ENCODE assay signal across 33 cellular contexts in genomic region chr2:232604535-232604934, GRCh38. TPM values are rescaled to one million over a fixed set of nuclear protein-coding genes. Genes with fewer than 3 reads are reported as not detected.
"Had no signal": no experiment of that assay in that cellular context is flagged by ENCODE, and none has a peak within 500 bp of the region (broad histone marks: within the 10 kb centered on the region; RNA-seq: fewer than 3 reads in every experiment).

No MANE protein-coding gene starts in this region.

- H3K4me3 Mint-ChIP-seq: activated B cell treated with CpG ODN at 0.5 μM for 24 hours; activated CD8-positive, alpha-beta memory T cell treated with anti-CD3 and anti-CD28 coated beads, Interleukin-2, amount 10 ng/mL, durations not matched to agents 7 days and 5 days; activated CD8-positive, alpha-beta T cell treated with anti-CD3 and anti-CD28 coated beads, Interleukin-2, amount 10 ng/mL, durations not matched to agents 7 days and 5 days; activated naive CD4-positive, alpha-beta T cell treated with anti-CD3 and anti-CD28 coated beads for 36 hours; activated naive CD4-positive, alpha-beta T cell treated with anti-CD3 and anti-CD28 coated beads, Interleukin-2, amount 50 U/mL, for 24 hours; activated naive CD8-positive, alpha-beta T cell treated with anti-CD3 and anti-CD28 coated beads for 36 hours; activated naive CD8-positive, alpha-beta T cell treated with anti-CD3 and anti-CD28 coated beads, Interleukin-2, amount 50 U/mL, for 24 hours; endodermal cell; T-helper 17 cell; T-helper 2 cell treated with Interferon-gamma antibody and Interleukin-4, amounts not matched to agents 5 μg/mL and 100 μg/mL, for 36 hours had no signal

- H3K4me1 ChIP-seq: colonic mucosa had no signal

- FAIRE-seq: frontal cortex had no signal

- H3K9me3 ChIP-seq: adrenal gland, body of pancreas, colonic mucosa had no signal

- H3K27me3 ChIP-seq: adrenal gland, body of pancreas, colonic mucosa, dorsolateral prefrontal cortex had no signal

- H3K4me1 Mint-ChIP-seq: endodermal cell had no signal

- DNase-seq: activated B cell treated with CpG ODN at 0.5 μM for 24 hours; activated CD4-positive, alpha-beta T cell treated with anti-CD3 and anti-CD28 coated beads for 48 hours; activated CD4-positive, alpha-beta T cell treated with anti-CD3 and anti-CD28 coated beads, Interleukin-2, amount 50 U/mL, for 1 hour; activated CD4-positive, alpha-beta T cell treated with anti-CD3 and anti-CD28 coated beads, Interleukin-2, amount 50 U/mL, for 48 hours; activated CD8-positive, alpha-beta memory T cell treated with anti-CD3 and anti-CD28 coated beads, Interleukin-2, amount 10 ng/mL, durations not matched to agents 7 days and 5 days; activated CD8-positive, alpha-beta memory T cell treated with anti-CD3 and anti-CD28 coated beads, Interleukin-2, amount 50 U/mL, for 4 hours; activated CD8-positive, alpha-beta T cell treated with anti-CD3 and anti-CD28 coated beads, Interleukin-2, amount 10 ng/mL, durations not matched to agents 7 days and 5 days; activated effector memory CD4-positive, alpha-beta T cell treated with anti-CD3 and anti-CD28 coated beads, Interleukin-2, amount 50 U/mL, for 16 hours; activated naive CD4-positive, alpha-beta T cell treated with anti-CD3 and anti-CD28 coated beads for 36 hours; activated naive CD8-positive, alpha-beta T cell treated with anti-CD3 and anti-CD28 coated beads for 36 hours; activated naive CD8-positive, alpha-beta T cell treated with anti-CD3 and anti-CD28 coated beads, Interleukin-2, amount 50 U/mL, for 24 hours; activated T-cell treated with anti-CD3 and anti-CD28 coated beads, Interleukin-2, amount 50 U/mL, for 1 hour; activated T-cell treated with anti-CD3 and anti-CD28 coated beads, Interleukin-2, amount 50 U/mL, for 48 hours; adrenal gland; body of pancreas; cerebellar nuclear complex; colonic mucosa; effector memory CD4-positive, alpha-beta T cell; endodermal cell; foreskin fibroblast; head of caudate nucleus; T-helper 1 cell; T-helper 17 cell; T1000; WERI-Rb-1 had no signal

- H3K27me3 Mint-ChIP-seq: activated naive CD4-positive, alpha-beta T cell treated with anti-CD3 and anti-CD28 coated beads, Interleukin-2, amount 50 U/mL, for 24 hours; activated naive CD8-positive, alpha-beta T cell treated with anti-CD3 and anti-CD28 coated beads for 36 hours had no signal

- ATAC-seq: activated CD4-positive, CD25-positive, alpha-beta regulatory T cell treated with anti-CD3 and anti-CD28 coated beads, Interleukin-2, amount 50 U/mL, for 24 hours; activated CD8-positive, alpha-beta memory T cell treated with anti-CD3 and anti-CD28 coated beads, Interleukin-2, amount 10 ng/mL, durations not matched to agents 7 days and 5 days; activated CD8-positive, alpha-beta T cell treated with anti-CD3 and anti-CD28 coated beads, Interleukin-2, amount 10 ng/mL, durations not matched to agents 7 days and 5 days; activated naive CD8-positive, alpha-beta T cell treated with anti-CD3 and anti-CD28 coated beads, Interleukin-2, amount 50 U/mL, for 24 hours; body of pancreas; esophagus mucosa; T-helper 17 cell had no signal

- H3K36me3 ChIP-seq: adrenal gland, colonic mucosa, WERI-Rb-1 had no signal

- H3K36me3 Mint-ChIP-seq: activated CD8-positive, alpha-beta memory T cell treated with anti-CD3 and anti-CD28 coated beads, Interleukin-2, amount 10 ng/mL, durations not matched to agents 7 days and 5 days; activated naive CD4-positive, alpha-beta T cell treated with anti-CD3 and anti-CD28 coated beads, Interleukin-2, amount 50 U/mL, for 24 hours; activated naive CD8-positive, alpha-beta T cell treated with anti-CD3 and anti-CD28 coated beads for 36 hours had no signal

- H3K4me3 ChIP-seq: adrenal gland, body of pancreas, colonic mucosa, dorsolateral prefrontal cortex had no signal

- H3K27ac Mint-ChIP-seq: activated B cell treated with CpG ODN at 0.5 μM for 24 hours; activated CD8-positive, alpha-beta memory T cell treated with anti-CD3 and anti-CD28 coated beads, Interleukin-2, amount 10 ng/mL, durations not matched to agents 7 days and 5 days; activated CD8-positive, alpha-beta T cell treated with anti-CD3 and anti-CD28 coated beads, Interleukin-2, amount 10 ng/mL, durations not matched to agents 7 days and 5 days; activated naive CD4-positive, alpha-beta T cell treated with anti-CD3 and anti-CD28 coated beads for 36 hours; activated naive CD4-positive, alpha-beta T cell treated with anti-CD3 and anti-CD28 coated beads, Interleukin-2, amount 50 U/mL, for 24 hours; activated naive CD8-positive, alpha-beta T cell treated with anti-CD3 and anti-CD28 coated beads for 36 hours; activated naive CD8-positive, alpha-beta T cell treated with anti-CD3 and anti-CD28 coated beads, Interleukin-2, amount 50 U/mL, for 24 hours; activated T-helper 1 cell treated with anti-CD3 and anti-CD28 coated beads, Interleukin-12 subunit alpha, Interleukin-12 subunit beta, Interleukin-2, Interleukin-4 antibody, amounts not matched to agents 30 ng/mL and 10 ng/mL and 1 ng/mL, durations not matched to agents 14 hours and 24 hours and 36 hours; activated T-helper 2 cell treated with anti-CD3 and anti-CD28 coated beads, Interferon-gamma antibody, Interleukin-2, Interleukin-4, amounts not matched to agents 10 μg/mL and 5 μg/mL and 100 μg/mL, durations not matched to agents 14 hours and 24 hours and 36 hours; endodermal cell; T-helper 17 cell; T-helper 2 cell treated with Interferon-gamma antibody and Interleukin-4, amounts not matched to agents 5 μg/mL and 100 μg/mL, for 36 hours had no signal

- H3K9me3 Mint-ChIP-seq: activated B cell treated with CpG ODN at 0.5 μM for 24 hours; activated naive CD4-positive, alpha-beta T cell treated with anti-CD3 and anti-CD28 coated beads for 36 hours; activated naive CD4-positive, alpha-beta T cell treated with anti-CD3 and anti-CD28 coated beads, Interleukin-2, amount 50 U/mL, for 24 hours; activated naive CD8-positive, alpha-beta T cell treated with anti-CD3 and anti-CD28 coated beads for 36 hours; activated naive CD8-positive, alpha-beta T cell treated with anti-CD3 and anti-CD28 coated beads, Interleukin-2, amount 50 U/mL, for 24 hours; activated T-helper 1 cell treated with anti-CD3 and anti-CD28 coated beads, Interleukin-12 subunit alpha, Interleukin-12 subunit beta, Interleukin-2, Interleukin-4 antibody, amounts not matched to agents 30 ng/mL and 10 ng/mL and 1 ng/mL, durations not matched to agents 14 hours and 24 hours and 36 hours; activated T-helper 2 cell treated with anti-CD3 and anti-CD28 coated beads, Interferon-gamma antibody, Interleukin-2, Interleukin-4, amounts not matched to agents 10 μg/mL and 5 μg/mL and 100 μg/mL, durations not matched to agents 14 hours and 24 hours and 36 hours; endodermal cell; T-helper 2 cell treated with Interferon-gamma antibody and Interleukin-4, amounts not matched to agents 5 μg/mL and 100 μg/mL, for 36 hours had no signal

- H3K27ac ChIP-seq: adrenal gland, body of pancreas, colonic mucosa, WERI-Rb-1 had no signal

RNA-seq across cellular contexts. Expression of gene EFHD1, which starts 28.9 kb away (rescaled TPM):
- total RNA-seq: activated B cell treated with CpG ODN at 0.5 μM for 24 hours had no signal
